In genomic region chr14:105488781-105489606, GRCh38 we compare ENCODE assay signal across 9 cellular contexts. TPM values are rescaled to one million over a fixed set of nuclear protein-coding genes. Genes with fewer than 3 reads are reported as not detected.
DNase-seq lines count a peak whose midpoint lies in the region; ATAC-seq, FAIRE-seq and TF ChIP-seq lines count a peak whose summit lies in the region.
"Had no signal": no experiment of that assay in that cellular context is flagged by ENCODE, and none has a peak within 500 bp of the region (broad histone marks: within the 10 kb centered on the region; RNA-seq: fewer than 3 reads in every experiment).

No MANE protein-coding gene starts in this region.

- no peak overlapping the region for H3K18ac ChIP-seq in H1 (ENCODE audit: extremely low read depth, low read length)

- peaks cover 5% of the 10 kb centered on the region for H3K27me3 Mint-ChIP-seq in CD4-positive, CD25-positive, alpha-beta regulatory T cell

- peaks cover 73% of the 10 kb centered on the region for H3K4me1 ChIP-seq in CD4-positive, CD25-positive, alpha-beta regulatory T cell (ENCODE audit: control insufficient read depth, insufficient read depth, low read length, poor library complexity, severe bottlenecking)
- peaks cover 40% of the 10 kb centered on the region for H3K4me1 ChIP-seq in OCI-LY1 (ENCODE audit: insufficient read depth, low read length, severe bottlenecking)
- peaks cover 0 to 20% (median 5%) of the 10 kb centered on the region in 4 experiments; a peak in 5 of 7 replicates for H3K4me1 ChIP-seq in H1 (replicated peaks in 1 of 4; ENCODE audit: control insufficient read depth in 3 of 4, insufficient read depth in 4 of 4, low read length in 3 of 4)
- peaks cover 4% of the 10 kb centered on the region for H3K4me1 ChIP-seq in ovary (ENCODE audit: insufficient read depth)

- H3K79me2 ChIP-seq in OCI-LY1 (ENCODE audit: insufficient read depth, low read length): no peaks in the 10 kb centered on the region
- H3K79me2 ChIP-seq in H1 (ENCODE audit: control insufficient read depth in 1 of 2, insufficient read depth in 2 of 2, low read length in 2 of 2): no peaks in the 10 kb centered on the region

- H3K9me2 ChIP-seq in OCI-LY1 (ENCODE audit: low read depth, low read length): no peaks in the 10 kb centered on the region

- H2AFZ ChIP-seq in OCI-LY1 (ENCODE audit: low read length) (no peak overlapping the region), H1 (ENCODE audit: low read length) (no peak overlapping the region)

- TF ChIP-seq RAD21 in H1 (IDR thresholded peaks at IDR 0.05 in 1 of 2, conservative IDR thresholded peaks at IDR 0.05 in 1 of 2; ENCODE audit: low read depth in 2 of 2, low read length in 2 of 2): no peak

- H3K36me3 Mint-ChIP-seq in CD4-positive, CD25-positive, alpha-beta regulatory T cell: no peaks in the 10 kb centered on the region

- TF ChIP-seq POLR2A in H1 (IDR thresholded peaks at IDR 0.05; ENCODE audit: control extremely low read depth in 1 of 2, low read depth in 2 of 2, low read length in 2 of 2) (no peak), ovary (IDR thresholded peaks at IDR 0.05) (no peak)

- no peak for FAIRE-seq in H1 (lab: Jason Lieb, UNC)
- FAIRE-seq: TTC549 had no signal

- H3K23me2 ChIP-seq in H1 (ENCODE audit: low read depth, low read length): peaks cover 9% of the 10 kb centered on the region; the same call in 1 of the 2 replicates

- H3K14ac ChIP-seq in H1 (ENCODE audit: insufficient read length): no peak overlapping the region

- no peak for DNase-seq in CD4-positive, CD25-positive, alpha-beta regulatory T cell
- DNase-seq in H1 (ENCODE audit: low read depth in 1 of 2, low spot score in 2 of 2) (no peak), ovary (peak in 4 of 5 donors; percentile 28 to 55 (median 42)), NCI-H2029 treated with DMSO at 0.1 percent for 48 hours (lab: John Stamatoyannopoulos, UW) (no peak), middle frontal gyrus (ENCODE audit: extremely low spot score, low spot score) (no peak)

- WGBS in H1 (ENCODE audit: extremely low coverage in 1 of 2, insufficient coverage in 1 of 2, insufficient read length in 1 of 2, insufficient replicate concordance in 2 of 2, low coverage in 1 of 2, low lambda C conversion rate in 2 of 2, missing lambda C conversion rate in 1 of 2), 2 experiments: 80% methylated on average over 18 of the region's 21 CpGs; no CpG with 5 or more reads in 1 of the 2 experiments
- 53 to 60% (median 55%) methylated on average over 21 of the region's 21 CpGs for WGBS in ovary, 3 donors

- TF ChIP-seq CTCF in OCI-LY1 (IDR thresholded peaks at IDR 0.05; ENCODE audit: low read length): no peak
- no peak for TF ChIP-seq CTCF in H1 (IDR thresholded peaks at IDR 0.05; ENCODE audit: control extremely low read depth in 1 of 3, insufficient read depth in 1 of 3, low read depth in 1 of 3, low read length in 3 of 3)
- no peak for TF ChIP-seq CTCF in ovary (IDR thresholded peaks at IDR 0.05)

- no peaks in the 10 kb centered on the region for H3F3A ChIP-seq in OCI-LY1 (ENCODE audit: insufficient read depth, low read length)

- H3K4me2 ChIP-seq in OCI-LY1 (ENCODE audit: low read length) (peak overlapping the region; percentile 80), H1 (ENCODE audit: insufficient read depth in 1 of 2, low read depth in 2 of 2, low read length in 2 of 2) (peak overlapping the region; percentile 37 to 100; a peak in 2 of 4 replicates)

- no peak overlapping the region for H3K4ac ChIP-seq in H1 (replicated peaks; ENCODE audit: insufficient read length, low read depth, low read length)

- H2BK20ac ChIP-seq in H1 (ENCODE audit: low read length): no peak overlapping the region

- POLR2A ChIA-PET in H1 (lab: Charles Lee; ENCODE audit: partially characterized antibody): interaction anchor here (2.2 to 2.8 kb wide), 2 partner anchors 8 to 13 kb away, joined by 8 to 9 read pairs; no protein-coding TSS in a partner anchor

- CTCF ChIA-PET in H1 (lab: Charles Lee; ENCODE audit: partially characterized antibody): interaction anchor here (0.6 to 2.6 kb wide), 25 partner anchors 8 to 710 kb away, joined by 3 to 33 read pairs (median 5); no protein-coding TSS in a partner anchor

- H3K36me3 ChIP-seq in CD4-positive, CD25-positive, alpha-beta regulatory T cell (ENCODE audit: control insufficient read depth, insufficient read depth, low read length): no peaks in the 10 kb centered on the region
- H3K36me3 ChIP-seq in OCI-LY1 (ENCODE audit: insufficient read depth, low read length) (no peaks in the 10 kb centered on the region; the same call in 1 of the 2 replicates), H1 (ENCODE audit: control insufficient read depth in 2 of 4, insufficient read depth in 4 of 4, low read length in 3 of 4) (no peaks in the 10 kb centered on the region; a peak in 2 of 8 replicates), ovary (no peaks in the 10 kb centered on the region)

- H3K56ac ChIP-seq in H1 (replicated peaks; ENCODE audit: insufficient read length, low read depth, low read length): no peak overlapping the region

- H4K91ac ChIP-seq in H1 (replicated peaks; ENCODE audit: insufficient read length, low read length): no peak overlapping the region

- H2BK5ac ChIP-seq in H1 (ENCODE audit: low read depth, low read length): no peak overlapping the region

- H2BK12ac ChIP-seq in H1 (ENCODE audit: low read depth, low read length): no peak overlapping the region

- H4K8ac ChIP-seq in H1 (ENCODE audit: extremely low read depth, insufficient read depth, low read length): no peak overlapping the region; the same call in 1 of the 2 replicates

- no peak for TF ChIP-seq EP300 in H1 (IDR thresholded peaks at IDR 0.05; ENCODE audit: borderline replicate concordance in 1 of 2, low read depth in 2 of 2, low read length in 2 of 2)
- no peak for TF ChIP-seq EP300 in ovary (IDR thresholded peaks at IDR 0.05)

- H3K9me3 ChIP-seq in CD4-positive, CD25-positive, alpha-beta regulatory T cell (ENCODE audit: control insufficient read depth in 2 of 2, low read length in 2 of 2): no peaks in the 10 kb centered on the region
- H3K9me3 ChIP-seq in OCI-LY1 (ENCODE audit: low read length) (no peaks in the 10 kb centered on the region), H1 (ENCODE audit: insufficient read depth in 2 of 2, low read depth in 1 of 2, low read length in 1 of 2) (no peaks in the 10 kb centered on the region), ovary (no peaks in the 10 kb centered on the region)

- H3K23ac ChIP-seq in H1 (ENCODE audit: insufficient read length): no peak overlapping the region

- intact Hi-C loops in ovary (cut with DNase I): loop anchor here (2.0 to 5.0 kb wide), 4 partner anchors 107 to 187 kb away; partner anchors contain the start of gene BRF1 (in 1 of the 4)

- H2AK5ac ChIP-seq in H1 (ENCODE audit: low read depth, low read length): peak overlapping the region; percentile 48; the same call in 1 of the 2 replicates

- peaks cover 0 to 58% (median 13%) of the 10 kb centered on the region in 4 donors for H3K4me1 Mint-ChIP-seq in CD4-positive, CD25-positive, alpha-beta regulatory T cell

- H2BK120ac ChIP-seq in H1 (replicated peaks; ENCODE audit: low read depth, low read length): no peak overlapping the region

- H3K27ac Mint-ChIP-seq in CD4-positive, CD25-positive, alpha-beta regulatory T cell: peak overlapping the region; percentile 94 to 98 (median 97)

- no peak for ATAC-seq in CD4-positive, CD25-positive, alpha-beta regulatory T cell (ENCODE audit: low read depth in 2 of 2)
- ATAC-seq in GM18498 (IDR thresholded peaks at IDR 0.05; ENCODE audit: unreplicated experiment) (no peak), HG03460 (IDR thresholded peaks at IDR 0.05; ENCODE audit: unreplicated experiment) (no peak)

- peak overlapping the region; percentile 77; the same call in 1 of the 2 replicates for H3K9ac ChIP-seq in OCI-LY1 (ENCODE audit: low read length)
- H3K9ac ChIP-seq in H1 (replicated peaks in 1 of 4; ENCODE audit: extremely low read depth in 1 of 4, low read depth in 3 of 4, low read length in 3 of 4): no peak overlapping the region

- H3K79me1 ChIP-seq in H1 (ENCODE audit: low read depth, low read length): no peaks in the 10 kb centered on the region

- no peaks in the 10 kb centered on the region for H4K20me1 ChIP-seq in OCI-LY1 (ENCODE audit: insufficient read depth, low read length)
- H4K20me1 ChIP-seq in H1 (replicated peaks in 1 of 2; ENCODE audit: control insufficient read depth in 1 of 2, insufficient read depth in 2 of 2, low read length in 2 of 2): peaks cover 0 to 16% of the 10 kb centered on the region in 2 experiments

- H3K27ac ChIP-seq in CD4-positive, CD25-positive, alpha-beta regulatory T cell (ENCODE audit: insufficient read depth, low read length, poor library complexity, severe bottlenecking): peak overlapping the region; percentile 100
- no peak overlapping the region for H3K27ac ChIP-seq in OCI-LY1 (ENCODE audit: low read depth, low read length, poor library complexity, severe bottlenecking)
- H3K27ac ChIP-seq in H1 (ENCODE audit: low read depth, low read length): no peak overlapping the region
- H3K27ac ChIP-seq in ovary: no peak overlapping the region

- H3K4me3 ChIP-seq in CD4-positive, CD25-positive, alpha-beta regulatory T cell (ENCODE audit: low read depth, low read length): peak overlapping the region; percentile 55
- peak overlapping the region; percentile 72 for H3K4me3 ChIP-seq in OCI-LY1 (ENCODE audit: low read depth, low read length, poor library complexity, severe bottlenecking)
- H3K4me3 ChIP-seq in H1 (ENCODE audit: extremely low read depth in 1 of 4, insufficient read depth in 2 of 4, low read depth in 3 of 4, low read length in 4 of 4): peak overlapping the region in 1 of 4 experiments; percentile 77; a peak in 2 of 8 replicates
- H3K4me3 ChIP-seq in ovary: no peak overlapping the region

- no peak overlapping the region for H2BK15ac ChIP-seq in H1 (ENCODE audit: low read length)

- no peaks in the 10 kb centered on the region for H3K27me3 ChIP-seq in CD4-positive, CD25-positive, alpha-beta regulatory T cell (ENCODE audit: control insufficient read depth, insufficient read depth, low read length)
- H3K27me3 ChIP-seq in OCI-LY1 (ENCODE audit: insufficient read depth, low read length) (peaks cover 14% of the 10 kb centered on the region), H1 (replicated peaks in 1 of 4; ENCODE audit: control insufficient read depth in 3 of 4, extremely low read depth in 1 of 4, insufficient read depth in 3 of 4, low read length in 3 of 4) (peaks cover 30 to 50% (median 49%) of the 10 kb centered on the region in 4 experiments), ovary (no peaks in the 10 kb centered on the region)

- no peaks in the 10 kb centered on the region for H3K9me3 Mint-ChIP-seq in CD4-positive, CD25-positive, alpha-beta regulatory T cell

- no peak overlapping the region for H4K5ac ChIP-seq in H1 (ENCODE audit: insufficient read length, low read depth, low read length)

- peak overlapping the region; percentile 89 to 99 (median 92) for H3K4me3 Mint-ChIP-seq in CD4-positive, CD25-positive, alpha-beta regulatory T cell

RNA-seq across cellular contexts. Expression of gene TEDC1, which starts 2.1 kb away (rescaled TPM):
- total RNA-seq in CD4-positive, CD25-positive, alpha-beta regulatory T cell: 118 TPM
- polyA plus RNA-seq in CD4-positive, CD25-positive, alpha-beta regulatory T cell: 10 to 100 TPM in 1 of 4 donors, 1 to 10 TPM in 3; 5.5 to 10.4 (median 7.9) TPM
- total RNA-seq in H1 (2021; fragmentation: NEBNext Ultra II Directional; extraction: Animal tissue kit (Norgen Biotek cat#: 25700)): 5.6 and 6.4 TPM in 2 replicates
- 14.8 and 22.8 TPM in 2 replicates for polyA plus RNA-seq in H1 (2011; rRNA removed)
- polyA plus RNA-seq in H1 (2011; cell fraction: cytosol; rRNA removed): 21.7 TPM
- 43.3 TPM for polyA plus RNA-seq in H1 (2011; cell fraction: nucleus; rRNA removed)
- polyA plus RNA-seq in H1 (2012, experiment 1 of 2): 5.9 to 19.5 TPM (median 16.0 TPM) in 4 replicates
- 10.3 TPM for polyA plus RNA-seq in H1 (2012, experiment 2 of 2)
- 5.8 TPM for polyA plus RNA-seq in H1 (2013, experiment 1 of 2)
- polyA plus RNA-seq in H1 (2013, experiment 2 of 2): 6.2 TPM
- polyA minus RNA-seq in H1 (2011; rRNA and poly(A)+ RNA removed): 4.2 and 8.8 TPM in 2 replicates
- polyA minus RNA-seq in H1 (2011; cell fraction: cytosol; rRNA and poly(A)+ RNA removed): 9.1 TPM
- 18.9 TPM for polyA minus RNA-seq in H1 (2011; cell fraction: nucleus; rRNA and poly(A)+ RNA removed)
- total RNA-seq in ovary: 1 to 10 TPM; 2.6 to 8.2 (median 3.8) TPM
- 1 to 10 TPM in 1 of 2 donors, not detected in 1; 5.3 TPM for polyA plus RNA-seq in ovary

RNA-seq across cellular contexts. Expression of gene CRIP1, which starts 2.3 kb away (rescaled TPM):
- 558 TPM for total RNA-seq in CD4-positive, CD25-positive, alpha-beta regulatory T cell
- polyA plus RNA-seq in CD4-positive, CD25-positive, alpha-beta regulatory T cell: 1,000 to 10,000 TPM; 1,044 to 2,243 (median 1,681) TPM
- total RNA-seq in H1 (2021; fragmentation: NEBNext Ultra II Directional; extraction: Animal tissue kit (Norgen Biotek cat#: 25700)): 1.2 and 2.4 TPM in 2 replicates
- 2.2 and 5.3 TPM in 2 replicates for polyA plus RNA-seq in H1 (2011; rRNA removed)
- polyA plus RNA-seq in H1 (2011; cell fraction: cytosol; rRNA removed): 3.1 TPM
- polyA plus RNA-seq in H1 (2011; cell fraction: nucleus; rRNA removed): 5.1 TPM
- 4.4 to 8.5 TPM (median 6.3 TPM) in 4 replicates for polyA plus RNA-seq in H1 (2012, experiment 1 of 2)
- polyA plus RNA-seq in H1 (2012, experiment 2 of 2): 8.2 TPM
- polyA plus RNA-seq in H1 (2013, experiment 1 of 2): 7.6 TPM
- 8.4 TPM for polyA plus RNA-seq in H1 (2013, experiment 2 of 2)
- 0.63 TPM in 1 of 2 replicates, not detected in the other for polyA minus RNA-seq in H1 (2011; rRNA and poly(A)+ RNA removed)
- 6.4 TPM for polyA minus RNA-seq in H1 (2011; cell fraction: cytosol; rRNA and poly(A)+ RNA removed)
- 5.2 TPM for polyA minus RNA-seq in H1 (2011; cell fraction: nucleus; rRNA and poly(A)+ RNA removed)
- 10 to 100 TPM in 5 of 7 donors, 1 to 10 TPM in 2; 3.2 to 72.8 (median 26.4) TPM for total RNA-seq in ovary
- 100 to 1,000 TPM in 1 of 2 donors, 1 to 10 TPM in 1; 7.2 to 116 TPM for polyA plus RNA-seq in ovary

RNA-seq across cellular contexts. Expression of gene CRIP2, which starts 14.4 kb away (rescaled TPM):
- 37.1 TPM for total RNA-seq in CD4-positive, CD25-positive, alpha-beta regulatory T cell
- 100 to 1,000 TPM in 2 of 4 donors, 10 to 100 TPM in 2; 12.0 to 131 (median 72.9) TPM for polyA plus RNA-seq in CD4-positive, CD25-positive, alpha-beta regulatory T cell
- 4.0 and 4.2 TPM in 2 replicates for total RNA-seq in H1 (2021; fragmentation: NEBNext Ultra II Directional; extraction: Animal tissue kit (Norgen Biotek cat#: 25700))
- polyA plus RNA-seq in H1 (2011; rRNA removed) (13.5 and 28.4 TPM in 2 replicates), ovary (10 to 100 TPM in 1 of 2 donors, under 1 TPM in 1; 0.35 to 95.1 TPM)
- 11.7 TPM for polyA plus RNA-seq in H1 (2011; cell fraction: cytosol; rRNA removed)
- 18.2 TPM for polyA plus RNA-seq in H1 (2011; cell fraction: nucleus; rRNA removed)
- 6.1 to 9.1 TPM (median 7.6 TPM) in 4 replicates for polyA plus RNA-seq in H1 (2012, experiment 1 of 2)
- 5.1 TPM for polyA plus RNA-seq in H1 (2012, experiment 2 of 2)
- 6.7 TPM for polyA plus RNA-seq in H1 (2013, experiment 1 of 2)
- 7.7 TPM for polyA plus RNA-seq in H1 (2013, experiment 2 of 2)
- polyA minus RNA-seq in H1 (2011; rRNA and poly(A)+ RNA removed): 0.76 and 0.83 TPM in 2 replicates
- 3.4 TPM for polyA minus RNA-seq in H1 (2011; cell fraction: cytosol; rRNA and poly(A)+ RNA removed)
- 3.5 TPM for polyA minus RNA-seq in H1 (2011; cell fraction: nucleus; rRNA and poly(A)+ RNA removed)
- 100 to 1,000 TPM in 1 of 7 donors, 10 to 100 TPM in 6; 21.3 to 242 (median 47.8) TPM for total RNA-seq in ovary

RNA-seq across cellular contexts. Expression of gene TMEM121, which starts 37.4 kb away (rescaled TPM):
- 1.8 TPM for total RNA-seq in CD4-positive, CD25-positive, alpha-beta regulatory T cell
- 1 to 10 TPM; 3.4 to 5.8 (median 4.4) TPM for polyA plus RNA-seq in CD4-positive, CD25-positive, alpha-beta regulatory T cell
- not detected in 2 replicates for total RNA-seq in H1 (2021; fragmentation: NEBNext Ultra II Directional; extraction: Animal tissue kit (Norgen Biotek cat#: 25700))
- 1.9 and 2.4 TPM in 2 replicates for polyA plus RNA-seq in H1 (2011; rRNA removed)
- polyA plus RNA-seq in H1 (2011; cell fraction: cytosol; rRNA removed): 1.8 TPM
- 1.7 TPM for polyA plus RNA-seq in H1 (2011; cell fraction: nucleus; rRNA removed)
- 0.48 to 0.85 TPM (median 0.71 TPM) in 4 replicates for polyA plus RNA-seq in H1 (2012, experiment 1 of 2)
- polyA plus RNA-seq in H1 (2012, experiment 2 of 2): 0.55 TPM
- 0.85 TPM for polyA plus RNA-seq in H1 (2013, experiment 1 of 2)
- 0.77 TPM for polyA plus RNA-seq in H1 (2013, experiment 2 of 2)
- polyA minus RNA-seq in H1 (2011; rRNA and poly(A)+ RNA removed): 0.16 and 0.59 TPM in 2 replicates
- polyA minus RNA-seq in H1 (2011; cell fraction: cytosol; rRNA and poly(A)+ RNA removed): 1.8 TPM
- polyA minus RNA-seq in H1 (2011; cell fraction: nucleus; rRNA and poly(A)+ RNA removed): 1.8 TPM
- 1 to 10 TPM; 3.3 to 9.0 (median 4.4) TPM for total RNA-seq in ovary
- polyA plus RNA-seq in ovary: 1 to 10 TPM in 1 of 2 donors, not detected in 1; 3.8 TPM

Comparison
In these comparisons a context has a peak if more than half of its experiments do, and no peak if none do; other contexts are left out.
1. DNase-seq: peak in ovary (4 of 5); none in CD4-positive, CD25-positive, alpha-beta regulatory T cell (0 of 3), H1 (0 of 2), NCI-H2029 treated with DMSO at 0.1 percent for 48 hours (single experiment) and middle frontal gyrus (single experiment).
2. RNA of gene TEDC1, which starts 2.1 kb away (total RNA-seq): 118 TPM in CD4-positive, CD25-positive, alpha-beta regulatory T cell (single experiment); 5.6 to 6.4 TPM in H1 and 2.6 to 8.2 TPM in ovary; every median in the first group is over 10 times any median in the second.